8 cellular contexts compared by ENCODE assay signal in genomic region chr19:49690656-49691242, GRCh38. TPM values are rescaled to one million over a fixed set of nuclear protein-coding genes. Genes with fewer than 3 reads are reported as not detected.
DNase-seq lines count a peak whose midpoint lies in the region; ATAC-seq and TF ChIP-seq lines count a peak whose summit lies in the region.

TSS of gene CPT1C (plus strand) at chr19:49691116. CDS start at chr19:49692253, 1,137 bp downstream.

- peaks cover 22% of the 10 kb centered on the region for H3K4me1 Mint-ChIP-seq in CD8-positive, alpha-beta T cell (ENCODE audit: low read depth)
- peaks cover 27% of the 10 kb centered on the region for H3K4me1 Mint-ChIP-seq in activated CD4-positive, alpha-beta T cell treated with anti-CD3 and anti-CD28 coated beads, Interleukin-2, amount 10 ng/mL, durations not matched to agents 7 days and 5 days

- CTCF ChIA-PET in CD8-positive, alpha-beta T cell (lab: Charles Lee) = interaction anchor here (1.4 kb wide), 1 partner anchor 13 kb away, joined by 3 read pairs; no protein-coding TSS in a partner anchor
- CTCF ChIA-PET in activated CD4-positive, alpha-beta T cell treated with anti-CD3 and anti-CD28 coated beads, Interleukin-2, amount 10 ng/mL, durations not matched to agents 7 days and 5 days (lab: Charles Lee) = no interaction called here

- peak within 1 kb of the TSS; percentile 38 for H3K4me3 ChIP-seq in CD8-positive, alpha-beta T cell (ENCODE audit: low read depth, low read length)

- POLR2A ChIA-PET in CD8-positive, alpha-beta T cell (lab: Charles Lee) = interaction anchor here (1.1 kb wide), 1 partner anchor 25 kb away, joined by 3 read pairs; the partner anchor contains the start of genes BCL2L12 and IRF3
- POLR2A ChIA-PET in activated CD4-positive, alpha-beta T cell treated with anti-CD3 and anti-CD28 coated beads, Interleukin-2, amount 10 ng/mL, durations not matched to agents 7 days and 5 days (lab: Charles Lee) = no interaction called here

- no peaks in the 10 kb centered on the region for H3K9me3 ChIP-seq in CD8-positive, alpha-beta T cell (ENCODE audit: low read length)

- no peak for TF ChIP-seq CTCF in CD8-positive, alpha-beta T cell (IDR thresholded peaks at IDR 0.05)

- peak in 6 of 7 experiments; percentile 24 to 69 (median 46) for DNase-seq in CD8-positive, alpha-beta T cell
- DNase-seq in NCI-H1694 (lab: John Stamatoyannopoulos, UW) (peak; percentile 94), ecto neural progenitor cell (ENCODE audit: low spot score) (peak; percentile 93), left lobe of liver (ENCODE audit: low spot score) (peak; percentile 64)
- DNase-seq in activated CD4-positive, alpha-beta T cell treated with anti-CD3 and anti-CD28 coated beads, Interleukin-2, amount 10 ng/mL, durations not matched to agents 7 days and 5 days = peak; percentile 54
- peak in 3 of 4 experiments; percentile 34 to 55 (median 46) for DNase-seq in stimulated activated CD4-positive, alpha-beta T cell treated with anti-CD3 and anti-CD28 coated beads, Interleukin-1b, Interleukin-23, amount 100 ng/mL, for 24 hours (ENCODE audit: low read depth in 4 of 4, low spot score in 1 of 4)

- peaks cover 28% of the 10 kb centered on the region for H3K4me1 ChIP-seq in CD8-positive, alpha-beta T cell (ENCODE audit: insufficient read depth, low read length)

- H3K9me3 Mint-ChIP-seq in CD8-positive, alpha-beta T cell = no peaks in the 10 kb centered on the region
- H3K9me3 Mint-ChIP-seq in activated CD4-positive, alpha-beta T cell treated with anti-CD3 and anti-CD28 coated beads, Interleukin-2, amount 10 ng/mL, durations not matched to agents 7 days and 5 days = no peaks in the 10 kb centered on the region

- peak within 1 kb of the TSS; percentile 83 for H3K4me3 Mint-ChIP-seq in CD8-positive, alpha-beta T cell
- H3K4me3 Mint-ChIP-seq in activated CD4-positive, alpha-beta T cell treated with anti-CD3 and anti-CD28 coated beads, Interleukin-2, amount 10 ng/mL, durations not matched to agents 7 days and 5 days = peak within 1 kb of the TSS; percentile 77

- peaks cover 19% of the 10 kb centered on the region for H3K27me3 Mint-ChIP-seq in CD8-positive, alpha-beta T cell (ENCODE audit: low read depth)
- H3K27me3 Mint-ChIP-seq in activated CD4-positive, alpha-beta T cell treated with anti-CD3 and anti-CD28 coated beads, Interleukin-2, amount 10 ng/mL, durations not matched to agents 7 days and 5 days = peaks cover 24% of the 10 kb centered on the region

- no peaks in the 10 kb centered on the region for H3K27me3 ChIP-seq in CD8-positive, alpha-beta T cell (ENCODE audit: insufficient read depth, low read length)

- intact Hi-C loops in CD8-positive, alpha-beta T cell (cut with DNase I, micrococcal nuclease) = no loop called here

- H3K36me3 Mint-ChIP-seq in CD8-positive, alpha-beta T cell = peaks cover 19% of the 10 kb centered on the region
- H3K36me3 Mint-ChIP-seq in activated CD4-positive, alpha-beta T cell treated with anti-CD3 and anti-CD28 coated beads, Interleukin-2, amount 10 ng/mL, durations not matched to agents 7 days and 5 days (ENCODE audit: low read depth) = peaks cover 12% of the 10 kb centered on the region

- peak within 1 kb of the TSS; percentile 28 for H3K27ac Mint-ChIP-seq in CD8-positive, alpha-beta T cell
- peak within 1 kb of the TSS; percentile 68 for H3K27ac Mint-ChIP-seq in activated CD4-positive, alpha-beta T cell treated with anti-CD3 and anti-CD28 coated beads, Interleukin-2, amount 10 ng/mL, durations not matched to agents 7 days and 5 days

- peak; percentile 74 for ATAC-seq in CD8-positive, alpha-beta T cell
- peak; percentile 73 for ATAC-seq in left lobe of liver
- ATAC-seq in HG03457 (IDR thresholded peaks at IDR 0.05; ENCODE audit: unreplicated experiment) = no peak
- no peak for ATAC-seq in HG03045 (IDR thresholded peaks at IDR 0.05; ENCODE audit: unreplicated experiment)

- H3K27ac ChIP-seq in CD8-positive, alpha-beta T cell (ENCODE audit: low read depth, low read length) = no peak within 1 kb of the TSS

- H3K36me3 ChIP-seq in CD8-positive, alpha-beta T cell (ENCODE audit: insufficient read depth, low read length) = peaks cover 7% of the 10 kb centered on the region

RNA-seq across cellular contexts. Expression of gene CPT1C, which starts in this region (rescaled TPM):
- under 1 TPM in 1 of 2 experiments, not detected in 1; 0.65 TPM for total RNA-seq in CD8-positive, alpha-beta T cell
- total RNA-seq in activated CD4-positive, alpha-beta T cell treated with anti-CD3 and anti-CD28 coated beads, Interleukin-2, amount 10 ng/mL, durations not matched to agents 7 days and 5 days = 1 to 10 TPM in 1 of 2 experiments, under 1 TPM in 1; 0.79 to 1.3 TPM
- 0.91 TPM for total RNA-seq in left lobe of liver

Comparison
In these comparisons a context has a peak if more than half of its experiments do, and no peak if none do; other contexts are left out.
1. Peak in DNase-seq, ATAC-seq and H3K4me3 ChIP-seq in CD8-positive, alpha-beta T cell; RNA of the gene not detected or under 1 TPM.
2. Peak in DNase-seq and ATAC-seq in left lobe of liver; RNA of the gene not detected or under 1 TPM.